Comparison of ENCODE assay signal across 30 cellular contexts in genomic region chr3:56055616-56056350, GRCh38.
DNase-seq lines count a peak whose midpoint lies in the region; ATAC-seq lines count a peak whose summit lies in the region.
"Had no signal": no experiment of that assay in that cellular context is flagged by ENCODE, and none has a peak within 500 bp of the region (broad histone marks: within the 10 kb centered on the region; RNA-seq: fewer than 3 reads in every experiment).

No MANE protein-coding gene starts in this region.

- H3K4me2 ChIP-seq in mesendoderm (ENCODE audit: low read length), result no peak overlapping the region

- no peak overlapping the region for H4K5ac ChIP-seq in mesendoderm (ENCODE audit: low read length)

- no peaks in the 10 kb centered on the region for H3K36me3 ChIP-seq in mesendoderm (ENCODE audit: control insufficient read depth, insufficient read depth, low read length)
- H3K36me3 ChIP-seq: cardiac muscle cell, colonic mucosa, left ventricle myocardium inferior, neutrophil, prostate gland, suprapubic skin, upper lobe of left lung had no signal

- peaks cover 7% of the 10 kb centered on the region for H3K4me1 ChIP-seq in mesendoderm (ENCODE audit: control insufficient read depth, low read depth, low read length)
- H3K4me1 ChIP-seq: colonic mucosa, left ventricle myocardium inferior, suprapubic skin, upper lobe of left lung had no signal

- H2AK5ac ChIP-seq in mesendoderm (ENCODE audit: low read length), result no peak overlapping the region

- H3K79me1 ChIP-seq in mesendoderm (ENCODE audit: low read length), result no peaks in the 10 kb centered on the region

- H3K18ac ChIP-seq in mesendoderm (ENCODE audit: low read length), result no peak overlapping the region

- H3K56ac ChIP-seq in mesendoderm (ENCODE audit: low read length), result no peak overlapping the region

- no CpG with 5 or more reads among the region's 3 CpGs for WGBS in mesendoderm (ENCODE audit: extremely low coverage, insufficient coverage, low lambda C conversion rate)

- H3K27me3 ChIP-seq in mesendoderm (ENCODE audit: insufficient read depth, low read length, poor library complexity), result no peaks in the 10 kb centered on the region
- H3K27me3 ChIP-seq: cardiac muscle cell, colonic mucosa, neutrophil, suprapubic skin, upper lobe of left lung had no signal

- H3K4ac ChIP-seq in mesendoderm (ENCODE audit: low read depth, low read length), result no peak overlapping the region

- H3K9ac ChIP-seq in mesendoderm (ENCODE audit: low read length), result no peak overlapping the region

- no peak overlapping the region for H3K23ac ChIP-seq in mesendoderm (ENCODE audit: low read length)

- H3K27ac ChIP-seq in mesendoderm (ENCODE audit: low read depth, low read length), result no peak overlapping the region
- H3K27ac ChIP-seq: cardiac muscle cell, colonic mucosa, epithelial cell of prostate, left ventricle myocardium inferior, neutrophil, prostate gland, suprapubic skin, upper lobe of left lung had no signal

- ATAC-seq in HG02759 (IDR thresholded peaks at IDR 0.05; ENCODE audit: unreplicated experiment), result no peak
- no peak for ATAC-seq in activated T-cell treated with anti-CD3 and anti-CD28 coated beads, Interleukin-2, amount 50 U/mL, for 4 hours
- ATAC-seq: HCT116, Panc1 had no signal

- no peak overlapping the region for H2BK120ac ChIP-seq in mesendoderm (ENCODE audit: low read depth, low read length)

- H2BK5ac ChIP-seq in mesendoderm (ENCODE audit: low read length), result no peak overlapping the region

- no peaks in the 10 kb centered on the region for H3K9me3 Mint-ChIP-seq in activated T-cell treated with anti-CD3 and anti-CD28 coated beads, Interleukin-2, amount 50 U/mL, for 4 hours
- H3K9me3 Mint-ChIP-seq: activated CD4-positive, alpha-beta memory T cell treated with anti-CD3 and anti-CD28 coated beads, Interleukin-2, amount 10 ng/mL, durations not matched to agents 7 days and 5 days; activated T-helper 1 cell treated with anti-CD3 and anti-CD28 coated beads, Interleukin-12 subunit alpha, Interleukin-12 subunit beta, Interleukin-2, Interleukin-4 antibody, amounts not matched to agents 30 ng/mL and 10 ng/mL and 1 ng/mL, durations not matched to agents 14 hours and 24 hours and 36 hours; T-helper 2 cell treated with Interferon-gamma antibody and Interleukin-4, amounts not matched to agents 5 μg/mL and 100 μg/mL, for 36 hours had no signal

- no peak overlapping the region for H2BK15ac ChIP-seq in mesendoderm (replicated peaks; ENCODE audit: low read depth)

- no peak overlapping the region for H3K4me3 ChIP-seq in mesendoderm (ENCODE audit: low read length)
- H3K4me3 ChIP-seq: cardiac muscle cell, colonic mucosa, left ventricle myocardium inferior, prostate gland, suprapubic skin, upper lobe of left lung had no signal

- H4K8ac ChIP-seq in mesendoderm (ENCODE audit: low read depth, low read length), result no peak overlapping the region

- no peaks in the 10 kb centered on the region for H3K27me3 Mint-ChIP-seq in activated T-cell treated with anti-CD3 and anti-CD28 coated beads, Interleukin-2, amount 50 U/mL, for 4 hours (ENCODE audit: low read depth)
- H3K27me3 Mint-ChIP-seq: activated CD4-positive, alpha-beta memory T cell treated with anti-CD3 and anti-CD28 coated beads, Interleukin-2, amount 10 ng/mL, durations not matched to agents 7 days and 5 days had no signal

- no peaks in the 10 kb centered on the region for H3K79me2 ChIP-seq in mesendoderm (ENCODE audit: control insufficient read depth, insufficient read depth, low read length)

- DNase-seq in H4 (ENCODE audit: low spot score) (peak; percentile 51), LHCN-M2 (ENCODE audit: low read depth) (peak; percentile 44), brain pericyte (ENCODE audit: low read depth, low spot score) (peak; percentile 5), mesendoderm (peak; percentile 41), retina (no peak), SHP77 (lab: John Stamatoyannopoulos, UW) (no peak)
- DNase-seq in activated T-cell treated with anti-CD3 and anti-CD28 coated beads, Interleukin-2, amount 50 U/mL, for 4 hours, result no peak
- DNase-seq: activated CD4-positive, alpha-beta memory T cell treated with anti-CD3 and anti-CD28 coated beads, Interleukin-2, amount 10 ng/mL, durations not matched to agents 7 days and 5 days; activated CD8-positive, alpha-beta memory T cell treated with anti-CD3 and anti-CD28 coated beads, Interleukin-2, amount 50 U/mL, for 4 hours; activated naive CD4-positive, alpha-beta T cell treated with anti-CD3 and anti-CD28 coated beads, Interleukin-2, amount 50 U/mL, for 16 hours; amygdala; colonic mucosa; effector CD4-positive, alpha-beta T cell; left ventricle myocardium inferior; NCI-H1092 treated with DMSO at 0.1 percent for 48 hours; NCI-H187; NCI-H226; Right ventricle myocardium superior; stimulated activated naive CD4-positive, alpha-beta T cell; upper lobe of left lung had no signal

- H3K4me3 Mint-ChIP-seq in activated T-cell treated with anti-CD3 and anti-CD28 coated beads, Interleukin-2, amount 50 U/mL, for 4 hours, result no peak overlapping the region
- H3K4me3 Mint-ChIP-seq: activated CD4-positive, alpha-beta memory T cell treated with anti-CD3 and anti-CD28 coated beads, Interleukin-2, amount 10 ng/mL, durations not matched to agents 7 days and 5 days; activated T-helper 1 cell treated with anti-CD3 and anti-CD28 coated beads, Interleukin-12 subunit alpha, Interleukin-12 subunit beta, Interleukin-2, Interleukin-4 antibody, amounts not matched to agents 30 ng/mL and 10 ng/mL and 1 ng/mL, durations not matched to agents 14 hours and 24 hours and 36 hours; T-helper 2 cell treated with Interferon-gamma antibody and Interleukin-4, amounts not matched to agents 5 μg/mL and 100 μg/mL, for 36 hours had no signal

- no peaks in the 10 kb centered on the region for H3K4me1 Mint-ChIP-seq in activated T-cell treated with anti-CD3 and anti-CD28 coated beads, Interleukin-2, amount 50 U/mL, for 4 hours (ENCODE audit: low read depth)
- H3K4me1 Mint-ChIP-seq: activated CD4-positive, alpha-beta memory T cell treated with anti-CD3 and anti-CD28 coated beads, Interleukin-2, amount 10 ng/mL, durations not matched to agents 7 days and 5 days had no signal

- H3K36me3 Mint-ChIP-seq in activated T-cell treated with anti-CD3 and anti-CD28 coated beads, Interleukin-2, amount 50 U/mL, for 4 hours (ENCODE audit: insufficient read depth), result no peaks in the 10 kb centered on the region

Comparison
In these comparisons a context has a peak if more than half of its experiments do, and no peak if none do; other contexts are left out.
1. DNase-seq: peak in H4 (single experiment), LHCN-M2 (single experiment), brain pericyte (single experiment) and mesendoderm (single experiment); none in retina (single experiment), SHP77 (0 of 2) and activated T-cell treated with anti-CD3 and anti-CD28 coated beads, Interleukin-2, amount 50 U/mL, for 4 hours (single experiment).